Comparison of ENCODE assay signal across 19 cellular contexts in the genomic region with DNA sequence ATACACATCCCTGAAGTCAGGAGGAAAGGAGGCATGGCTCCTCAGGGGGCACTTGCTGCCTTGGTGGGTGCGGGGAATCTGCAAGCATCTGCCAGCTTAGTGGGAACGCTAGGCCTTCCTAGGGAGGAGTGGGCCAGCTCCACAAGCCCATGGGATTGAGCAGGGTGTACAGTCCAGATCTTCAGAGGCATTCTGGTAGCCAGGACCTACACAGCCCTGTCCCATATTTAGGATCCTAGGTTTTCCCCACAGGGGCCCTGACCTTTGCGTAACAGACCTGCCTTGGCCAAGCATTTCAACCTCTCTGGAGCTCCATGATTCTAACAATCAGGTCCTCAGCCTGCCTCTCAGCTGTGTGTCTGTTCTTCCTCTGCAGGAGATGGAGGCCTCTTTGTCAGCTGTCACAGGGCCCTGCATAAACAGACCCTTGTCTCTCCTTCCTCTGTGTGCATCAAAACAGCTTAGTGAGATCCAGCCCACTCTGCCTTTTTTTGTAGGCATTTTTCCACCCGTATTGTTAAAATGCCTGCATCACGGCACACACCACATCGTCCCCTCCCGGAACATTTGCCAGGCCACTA.
DNase-seq lines count a peak whose midpoint lies in the region; ATAC-seq, FAIRE-seq and TF ChIP-seq lines count a peak whose summit lies in the region.
"Had no signal": no experiment of that assay in that cellular context is flagged by ENCODE, and none has a peak within 500 bp of the region (broad histone marks: within the 10 kb centered on the region; RNA-seq: fewer than 3 reads in every experiment).

No MANE protein-coding gene starts in this region.

- H3K36me3 Mint-ChIP-seq in GM23338 (ENCODE audit: low read depth) (peaks cover 7% of the 10 kb centered on the region; the same call in 1 of the 3 replicates), CD14-positive monocyte (no peaks in the 10 kb centered on the region)
- H3K36me3 Mint-ChIP-seq: CD4-positive, alpha-beta memory T cell had no signal

- H3K27ac Mint-ChIP-seq in GM23338: no peak overlapping the region
- peak overlapping the region in 2 of 7 donors; percentile 11 to 50 for H3K27ac Mint-ChIP-seq in CD14-positive monocyte
- H3K27ac Mint-ChIP-seq: CD4-positive, alpha-beta memory T cell had no signal

- TF ChIP-seq CTCF in GM23338 (conservative IDR thresholded peaks at IDR 0.05; ENCODE audit: low read depth in 2 of 2): no peak
- TF ChIP-seq CTCF in K562 (IDR thresholded peaks at IDR 0.05 in 2 of 3, conservative IDR thresholded peaks at IDR 0.05 in 1 of 3; ENCODE audit: insufficient read depth in 2 of 3, low read depth in 1 of 3, low read length in 3 of 3): no peak
- no peak for TF ChIP-seq CTCF in tibial artery (IDR thresholded peaks at IDR 0.05)
- no peak for TF ChIP-seq CTCF in CD14-positive monocyte (IDR thresholded peaks at IDR 0.05)

- H4K20me1 ChIP-seq in GM23338 (replicated peaks; ENCODE audit: insufficient read depth) (no peaks in the 10 kb centered on the region), K562 (replicated peaks; ENCODE audit: control insufficient read depth, insufficient read depth, low read length) (no peaks in the 10 kb centered on the region)

- BruUV-seq in K562 (replicated peaks; lab: Mats Ljungman, UMichigan): no TSS peak

- H3K79me2 ChIP-seq in GM23338 (replicated peaks; ENCODE audit: insufficient read depth) (no peaks in the 10 kb centered on the region), K562 (ENCODE audit: control insufficient read depth, insufficient read depth, low read length) (no peaks in the 10 kb centered on the region)

- H3F3A ChIP-seq in GM23338 (replicated peaks; ENCODE audit: low read depth): no peaks in the 10 kb centered on the region

- peaks cover 3% of the 10 kb centered on the region; the same call in 1 of the 2 replicates for H3K9me2 ChIP-seq in GM23338 (ENCODE audit: insufficient read depth)

- FAIRE-seq in K562 (lab: Jason Lieb, UNC): no peak
- FAIRE-seq: GM12878 had no signal

- H3K9ac ChIP-seq in K562 (ENCODE audit: insufficient read depth in 1 of 2, low read depth in 2 of 2, low read length in 2 of 2): 0 out of 4 replicates have a peak overlapping the region, but pooled peaks of 1 of the 2 experiments have one; percentile 15
- H3K9ac ChIP-seq: KMS-11 had no signal

- H3K4me3 Mint-ChIP-seq in GM23338 (no peak overlapping the region), CD14-positive monocyte (no peak overlapping the region)
- H3K4me3 Mint-ChIP-seq: CD4-positive, alpha-beta memory T cell had no signal

- H3K9me3 Mint-ChIP-seq in GM23338: peaks cover 3% of the 10 kb centered on the region; the same call in 1 of the 3 replicates
- peaks cover 0 to 2% (median 0%) of the 10 kb centered on the region in 7 donors for H3K9me3 Mint-ChIP-seq in CD14-positive monocyte
- H3K9me3 Mint-ChIP-seq: CD4-positive, alpha-beta memory T cell had no signal

- no peak for TF ChIP-seq RAD21 in K562 (CRISPR knock-in tag; conservative IDR thresholded peaks at IDR 0.05 in 1 of 2, IDR thresholded peaks at IDR 0.05 in 1 of 2)

- H3K4me3 ChIP-seq in GM23338 (no peak overlapping the region), K562 (no peak overlapping the region), tibial artery (no peak overlapping the region)
- H3K4me3 ChIP-seq: GM12878, MG63 had no signal

- WGBS in K562 (ENCODE audit: insufficient coverage, low coverage, missing lambda C conversion rate): 67% methylated on average over 7 of the region's 7 CpGs

- H3K4me1 ChIP-seq in GM23338 (ENCODE audit: insufficient read depth): peaks cover 21% of the 10 kb centered on the region
- H3K4me1 ChIP-seq in K562 (replicated peaks in 1 of 2; ENCODE audit: control insufficient read depth in 2 of 2, insufficient read depth in 2 of 2, low read length in 2 of 2): peaks cover 0 to 3% of the 10 kb centered on the region in 2 experiments; a peak in 3 of 5 replicates
- no peaks in the 10 kb centered on the region for H3K4me1 ChIP-seq in tibial artery
- H3K4me1 ChIP-seq: BE2C had no signal

- H3K36me3 ChIP-seq in GM23338 (ENCODE audit: insufficient read depth): no peaks in the 10 kb centered on the region
- no peaks in the 10 kb centered on the region for H3K36me3 ChIP-seq in K562 (ENCODE audit: control insufficient read depth, insufficient read depth, low read length)
- H3K36me3 ChIP-seq in tibial artery: no peaks in the 10 kb centered on the region
- H3K36me3 ChIP-seq: BE2C, MG63 had no signal

- POLR2A ChIA-PET in K562 (lab: Yijun Ruan, JAX): interaction anchor here (0.6 to 1.5 kb wide), 4 partner anchors 13 to 54 kb away, joined by 3 to 4 read pairs (median 4); no protein-coding TSS in a partner anchor

- in situ Hi-C loops in K562 (cut with MboI): no loop called here

- no peaks in the 10 kb centered on the region for H3K9me3 ChIP-seq in K562 (replicated peaks; ENCODE audit: control insufficient read depth, insufficient read depth, low read depth, low read length)
- peaks cover 0 to 3% (median 0%) of the 10 kb centered on the region in 3 donors for H3K9me3 ChIP-seq in tibial artery
- H3K9me3 ChIP-seq: BE2C had no signal

- H3K4me2 ChIP-seq in GM23338 (no peak overlapping the region), K562 (ENCODE audit: insufficient read depth, low read length) (no peak overlapping the region)
- H3K4me2 ChIP-seq: KMS-11 had no signal

- TF ChIP-seq EP300 in K562 (IDR thresholded peaks at IDR 0.05; ENCODE audit: low read length): no peak

- TF ChIP-seq POLR2A in K562 (conservative IDR thresholded peaks at IDR 0.05): no peak

- H2AFZ ChIP-seq in GM23338 (peak overlapping the region; percentile 96), K562 (ENCODE audit: low read depth, low read length) (peak overlapping the region; percentile 19; the same call in 1 of the 2 replicates)

- CTCF ChIA-PET in K562 (lab: Yijun Ruan, JAX; ENCODE audit: low intra/inter-chr PET ratio): no interaction called here

- intact Hi-C loops in K562 (cut with micrococcal nuclease) (no loop called here), tibial artery (cut with DNase I; ENCODE audit: low total_unique reads) (no loop called here), CD14-positive monocyte (cut with micrococcal nuclease) (no loop called here)

- H3K4me1 Mint-ChIP-seq in GM23338: peaks cover 25% of the 10 kb centered on the region
- peaks cover 22% of the 10 kb centered on the region for H3K4me1 Mint-ChIP-seq in CD14-positive monocyte
- H3K4me1 Mint-ChIP-seq: CD4-positive, alpha-beta memory T cell had no signal

- no peak for ATAC-seq in GM23338
- ATAC-seq in K562: peak; percentile 51
- ATAC-seq: GM12878, PC-3 had no signal

- H3K9me1 ChIP-seq in K562 (ENCODE audit: control insufficient read depth, insufficient read depth, low read length): no peaks in the 10 kb centered on the region

- H3K27me3 ChIP-seq in GM23338 (ENCODE audit: insufficient read depth) (no peaks in the 10 kb centered on the region), K562 (ENCODE audit: control insufficient read depth in 2 of 2, insufficient read depth in 2 of 2, low read length in 2 of 2) (no peaks in the 10 kb centered on the region; a peak in 1 of 5 replicates), tibial artery (no peaks in the 10 kb centered on the region)
- H3K27me3 ChIP-seq: BE2C, MG63 had no signal

- DNase-seq in GM23338 (ENCODE audit: low spot score) (no peak), K562 (ENCODE audit: extremely low read depth in 1 of 4, low spot score in 3 of 4) (no peak), mesenteric fat pad (ENCODE audit: low spot score) (peak; percentile 77), substantia nigra (lab: John Stamatoyannopoulos, UW) (no peak), tibial artery (no peak), CD14-positive monocyte (ENCODE audit: low spot score) (no peak), activated gamma-delta T cell (lab: John Stamatoyannopoulos, UW) (no peak)
- DNase-seq: BE2C; CD4-positive, alpha-beta memory T cell; DMS79 treated with DMSO at 0.1 percent for 48 hours; GDM1; GOT3; MG63; NCI-H1092 treated with DMSO at 0.1 percent for 48 hours; NCI-H446 treated with DMSO at 0.1 percent for 48 hours; NCI-H774; PC-3 had no signal

- H3K27me3 Mint-ChIP-seq in GM23338 (ENCODE audit: insufficient read depth, low read depth, poor library complexity) (peaks cover 5% of the 10 kb centered on the region), CD14-positive monocyte (ENCODE audit: low read depth in 3 of 3) (peaks cover 0 to 10% (median 3%) of the 10 kb centered on the region in 3 donors)

- H3K27ac ChIP-seq in GM23338 (ENCODE audit: low read depth): no peak overlapping the region
- H3K27ac ChIP-seq in K562 (ENCODE audit: extremely low read depth, low read depth, low read length): no peak overlapping the region
- peak overlapping the region; percentile 26 for H3K27ac ChIP-seq in substantia nigra (ENCODE audit: low read depth, low read length, poor library complexity, severe bottlenecking)
- H3K27ac ChIP-seq in tibial artery: no peak overlapping the region
- H3K27ac ChIP-seq: KMS-11 had no signal

TF ChIP-seq in K562, 482 proteins besides CTCF, POLR2A, EP300 and RAD21:
- TF ChIP-seq HIVEP1 (CRISPR knock-in tag; IDR thresholded peaks at IDR 0.05) (no peak), KDM4B (IDR thresholded peaks at IDR 0.05; ENCODE audit: borderline replicate concordance in 2 of 2, low read depth in 1 of 2) (0 out of 4 replicates have a peak, but pooled peaks of 1 of the 2 experiments have one; percentile 17)
